In genomic region chr6:166688286-166688685, GRCh38 we compare ENCODE assay signal across 20 cellular contexts.
A peak's percentile ranks its signal among the peaks of the same experiment; 100 is the strongest.
DNase-seq lines count a peak whose midpoint lies in the region; ATAC-seq and TF ChIP-seq lines count a peak whose summit lies in the region.
"Had no signal": no experiment of that assay in that cellular context is flagged by ENCODE, and none has a peak within 500 bp of the region (broad histone marks: within the 10 kb centered on the region; RNA-seq: fewer than 3 reads in every experiment).

No MANE protein-coding gene starts in this region.

- peaks cover 0 to 5% of the 10 kb centered on the region in 2 donors for H3K27me3 Mint-ChIP-seq in T-cell
- peaks cover 21% of the 10 kb centered on the region for H3K27me3 Mint-ChIP-seq in HFFc6 (ENCODE audit: insufficient read depth)

- H3K4me3 ChIP-seq in BLaER1 treated with 17β-estradiol and CSF1 and Interleukin-3, amounts not matched to agents 10 nM and 100 nM = no peak overlapping the region
- H3K4me3 ChIP-seq in mesendoderm (ENCODE audit: low read length) (no peak overlapping the region), neuronal stem cell (ENCODE audit: low read length in 2 of 2) (no peak overlapping the region)
- H3K4me3 ChIP-seq: HAP-1, K562 had no signal

- no peaks in the 10 kb centered on the region for H3K36me3 Mint-ChIP-seq in T-cell
- no peaks in the 10 kb centered on the region for H3K36me3 Mint-ChIP-seq in HFFc6 (ENCODE audit: low read depth)
- H3K36me3 Mint-ChIP-seq: CD4-positive, CD25-positive, alpha-beta regulatory T cell; CD8-positive, alpha-beta memory T cell had no signal

- peaks cover 0 to 9% (median 0%) of the 10 kb centered on the region in 11 experiments; a peak in 2 of 22 replicates for H4K20me1 ChIP-seq in BLaER1 treated with 17β-estradiol and CSF1 and Interleukin-3, amounts not matched to agents 10 nM and 100 nM

- no peak overlapping the region for H3K9ac ChIP-seq in BLaER1 treated with 17β-estradiol and CSF1 and Interleukin-3, amounts not matched to agents 10 nM and 100 nM
- H3K9ac ChIP-seq in mesendoderm (ENCODE audit: low read length) = peak overlapping the region; percentile 28
- H3K9ac ChIP-seq in neuronal stem cell (ENCODE audit: low read depth, low read length, poor library complexity) = no peak overlapping the region

- CTCF ChIA-PET in T-cell (lab: Charles Lee) = no interaction called here

- H3K4me3 Mint-ChIP-seq in T-cell (no peak overlapping the region), HFFc6 (no peak overlapping the region)
- H3K4me3 Mint-ChIP-seq: CD4-positive, CD25-positive, alpha-beta regulatory T cell; CD8-positive, alpha-beta memory T cell had no signal

- H3K27ac Mint-ChIP-seq in T-cell (no peak overlapping the region), HFFc6 (no peak overlapping the region)
- H3K27ac Mint-ChIP-seq: CD4-positive, CD25-positive, alpha-beta regulatory T cell; CD8-positive, alpha-beta memory T cell had no signal

- H3K14ac ChIP-seq in neuronal stem cell (ENCODE audit: low read length) = no peak overlapping the region

- H2BK120ac ChIP-seq in mesendoderm (ENCODE audit: low read depth, low read length) (no peak overlapping the region), neuronal stem cell (ENCODE audit: low read depth, low read length) (no peak overlapping the region)

- H3K27ac ChIP-seq in BLaER1 treated with 17β-estradiol and CSF1 and Interleukin-3, amounts not matched to agents 10 nM and 100 nM = no peak overlapping the region
- H3K27ac ChIP-seq in mesendoderm (ENCODE audit: low read depth, low read length) (no peak overlapping the region), neuronal stem cell (replicated peaks; ENCODE audit: low read length) (no peak overlapping the region)
- H3K27ac ChIP-seq: HL-60 had no signal

- H2BK15ac ChIP-seq in mesendoderm (replicated peaks; ENCODE audit: low read depth) = no peak overlapping the region
- peak overlapping the region; percentile 46 for H2BK15ac ChIP-seq in neuronal stem cell (ENCODE audit: low read length)

- ATAC-seq in T-cell (replicated peaks in 1 of 4) (no peak), GM21526 (IDR thresholded peaks at IDR 0.05; ENCODE audit: low FRiP score, unreplicated experiment) (no peak)
- ATAC-seq: K562 had no signal

- no peak overlapping the region for H4K8ac ChIP-seq in mesendoderm (ENCODE audit: low read depth, low read length)
- H4K8ac ChIP-seq in neuronal stem cell (ENCODE audit: low read depth, low read length) = no peak overlapping the region

- no peak overlapping the region for H2BK5ac ChIP-seq in mesendoderm (ENCODE audit: low read length)
- no peak overlapping the region for H2BK5ac ChIP-seq in neuronal stem cell (ENCODE audit: low read length)

- peak; percentile 30 for DNase-seq in NAMALWA (ENCODE audit: low spot score)
- DNase-seq in mesendoderm = no peak
- no peak for DNase-seq in neuronal stem cell (ENCODE audit: low spot score)
- no peak for DNase-seq in T-cell
- no peak for DNase-seq in activated naive CD4-positive, alpha-beta T cell treated with Interleukin-2 at 50 U/mL for 16 hours
- DNase-seq in HFFc6 = no peak
- DNase-seq: 8988T; C1 segment of cervical spinal cord; Caco-2; CD4-positive, CD25-positive, alpha-beta regulatory T cell; CD8-positive, alpha-beta memory T cell; DMS79; GDM1; GOT3; IMR-90 had no signal

- H3K4ac ChIP-seq in mesendoderm (ENCODE audit: low read depth, low read length) (no peak overlapping the region), neuronal stem cell (ENCODE audit: low read length) (no peak overlapping the region)

- H2AK5ac ChIP-seq in mesendoderm (ENCODE audit: low read length) (no peak overlapping the region), neuronal stem cell (ENCODE audit: low read depth, low read length) (peak overlapping the region; percentile 58)

- H3K23ac ChIP-seq in mesendoderm (ENCODE audit: low read length) (no peak overlapping the region), neuronal stem cell (ENCODE audit: low read depth, low read length, poor library complexity) (no peak overlapping the region)

- H4K91ac ChIP-seq in neuronal stem cell (ENCODE audit: low read depth, low read length, poor library complexity) = no peak overlapping the region

- H3K79me1 ChIP-seq in mesendoderm (ENCODE audit: low read length) (no peaks in the 10 kb centered on the region), neuronal stem cell (ENCODE audit: low read depth, low read length) (no peaks in the 10 kb centered on the region)

- H3K4me2 ChIP-seq in BLaER1 treated with 17β-estradiol and CSF1 and Interleukin-3, amounts not matched to agents 10 nM and 100 nM = peak overlapping the region in 8 of 11 experiments; percentile 47 to 80 (median 70); a peak in 15 of 22 replicates
- H3K4me2 ChIP-seq in mesendoderm (ENCODE audit: low read length) (no peak overlapping the region), neuronal stem cell (ENCODE audit: insufficient read depth, low read length, poor library complexity, severe bottlenecking) (no peak overlapping the region)

- peak overlapping the region; percentile 62 for H3K56ac ChIP-seq in mesendoderm (ENCODE audit: low read length)

- no peaks in the 10 kb centered on the region for H3K36me3 ChIP-seq in BLaER1 treated with 17β-estradiol and CSF1 and Interleukin-3, amounts not matched to agents 10 nM and 100 nM
- H3K36me3 ChIP-seq in mesendoderm (ENCODE audit: control insufficient read depth, insufficient read depth, low read length) (no peaks in the 10 kb centered on the region), neuronal stem cell (replicated peaks in 1 of 2; ENCODE audit: control insufficient read depth in 2 of 2, insufficient read depth in 2 of 2, low read length in 2 of 2) (no peaks in the 10 kb centered on the region)
- H3K36me3 ChIP-seq: HAP-1 had no signal

- WGBS in mesendoderm (ENCODE audit: extremely low coverage, insufficient coverage, low lambda C conversion rate) = no CpG with 5 or more reads among the region's 12 CpGs
- no CpG with 5 or more reads among the region's 12 CpGs for WGBS in neuronal stem cell (ENCODE audit: extremely low coverage in 2 of 2, insufficient read length in 2 of 2, insufficient replicate concordance in 1 of 2), 2 donors

- no peak overlapping the region for H4K5ac ChIP-seq in mesendoderm (ENCODE audit: low read length)

- no peak for TF ChIP-seq CTCF in HFFc6 (IDR thresholded peaks at IDR 0.05)

- POLR2A ChIA-PET in T-cell (lab: Charles Lee) = no interaction called here

- H3K4me1 ChIP-seq in BLaER1 treated with 17β-estradiol and CSF1 and Interleukin-3, amounts not matched to agents 10 nM and 100 nM = peaks cover 10 to 64% (median 50%) of the 10 kb centered on the region in 10 experiments; a peak in 19 of 20 replicates
- H3K4me1 ChIP-seq in mesendoderm (ENCODE audit: control insufficient read depth, low read depth, low read length) (peaks cover 5% of the 10 kb centered on the region), neuronal stem cell (ENCODE audit: control insufficient read depth in 2 of 2, insufficient read depth in 1 of 2, low read depth in 1 of 2, low read length in 2 of 2) (peaks cover 14 to 20% of the 10 kb centered on the region in 2 donors)
- H3K4me1 ChIP-seq: Caco-2, HAP-1 had no signal

- peak overlapping the region; percentile 91 for H2AFZ ChIP-seq in neuronal stem cell (ENCODE audit: low read length)

- H3K9me3 Mint-ChIP-seq in T-cell (no peaks in the 10 kb centered on the region), HFFc6 (no peaks in the 10 kb centered on the region)
- H3K9me3 Mint-ChIP-seq: CD4-positive, CD25-positive, alpha-beta regulatory T cell; CD8-positive, alpha-beta memory T cell had no signal

- H3K9me3 ChIP-seq in BLaER1 treated with 17β-estradiol and CSF1 and Interleukin-3, amounts not matched to agents 10 nM and 100 nM (replicated peaks in 1 of 11) = no peaks in the 10 kb centered on the region
- H3K9me3 ChIP-seq in neuronal stem cell (replicated peaks in 1 of 2; ENCODE audit: control insufficient read depth in 2 of 2, insufficient read depth in 1 of 2, low read depth in 1 of 2, low read length in 2 of 2) = no peaks in the 10 kb centered on the region
- H3K9me3 ChIP-seq: Caco-2, HAP-1 had no signal

- H3K27me3 ChIP-seq in BLaER1 treated with 17β-estradiol and CSF1 and Interleukin-3, amounts not matched to agents 10 nM and 100 nM = peaks cover 0 to 40% (median 0%) of the 10 kb centered on the region in 11 experiments; a peak in 8 of 22 replicates
- no peaks in the 10 kb centered on the region for H3K27me3 ChIP-seq in mesendoderm (ENCODE audit: insufficient read depth, low read length, poor library complexity)
- H3K27me3 ChIP-seq in neuronal stem cell (ENCODE audit: control insufficient read depth in 3 of 3, insufficient read depth in 3 of 3, low read depth in 1 of 3, low read length in 3 of 3) = no peaks in the 10 kb centered on the region

- H3K18ac ChIP-seq in mesendoderm (ENCODE audit: low read length) = peak overlapping the region; percentile 29
- peak overlapping the region; percentile 92 for H3K18ac ChIP-seq in neuronal stem cell (ENCODE audit: low read length)

- no peak overlapping the region for H2BK12ac ChIP-seq in neuronal stem cell (ENCODE audit: low read length)

- no peaks in the 10 kb centered on the region for H3K79me2 ChIP-seq in mesendoderm (ENCODE audit: control insufficient read depth, insufficient read depth, low read length)

- H3K4me1 Mint-ChIP-seq in T-cell = no peaks in the 10 kb centered on the region
- H3K4me1 Mint-ChIP-seq in HFFc6 (ENCODE audit: low read depth) = peaks cover 20% of the 10 kb centered on the region
- H3K4me1 Mint-ChIP-seq: CD8-positive, alpha-beta memory T cell had no signal

Comparison
In these comparisons a context has a peak if more than half of its experiments do, and no peak if none do; other contexts are left out.
1. H3K4me2 ChIP-seq: peak in BLaER1 treated with 17β-estradiol and CSF1 and Interleukin-3, amounts not matched to agents 10 nM and 100 nM (8 of 11); none in mesendoderm (single experiment) and neuronal stem cell (single experiment).